8 cellular contexts compared by ENCODE assay signal in the genomic region with DNA sequence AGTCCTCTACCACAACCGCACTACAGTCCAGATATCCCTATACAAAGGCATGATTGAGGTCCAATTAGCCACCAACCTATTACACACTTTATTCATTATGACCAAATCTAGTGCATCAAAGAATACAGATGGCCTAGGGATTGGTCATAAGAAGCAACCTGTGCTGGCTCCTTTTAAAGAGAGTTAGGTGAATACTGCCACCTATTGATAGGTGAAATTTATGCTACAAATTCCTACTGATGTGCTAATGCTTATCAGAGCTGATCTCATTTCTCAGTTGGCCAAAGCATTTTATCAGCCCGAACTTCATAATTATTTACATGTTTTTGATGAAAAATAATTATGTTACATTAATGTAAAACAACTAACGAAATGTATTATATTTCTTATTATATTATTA.
DNase-seq lines count a peak whose midpoint lies in the region; ATAC-seq, FAIRE-seq and TF ChIP-seq lines count a peak whose summit lies in the region.

No MANE protein-coding gene starts in this region.

- peak; percentile 76 for ATAC-seq in HG02973 (IDR thresholded peaks at IDR 0.05; ENCODE audit: unreplicated experiment)
- ATAC-seq in HepG2: peak; percentile 86
- ATAC-seq in HG02642 (IDR thresholded peaks at IDR 0.05; ENCODE audit: poor library complexity, unreplicated experiment): no peak
- no peak for ATAC-seq in GM21381 (IDR thresholded peaks at IDR 0.05; ENCODE audit: unreplicated experiment)
- ATAC-seq in HG03097 (IDR thresholded peaks at IDR 0.05; ENCODE audit: low FRiP score, unreplicated experiment): no peak

- H3K4me3 ChIP-seq in GM06990 (replicated peaks; ENCODE audit: low read depth, low read length) (no peak overlapping the region), HepG2 (replicated peaks in 1 of 3; ENCODE audit: insufficient read depth in 1 of 3, low read depth in 2 of 3, low read length in 3 of 3) (no peak overlapping the region)

- no TSS peak for BruUV-seq in HepG2 (replicated peaks; lab: Mats Ljungman, UMichigan)

- POLR2A ChIA-PET in HepG2 (lab: Yijun Ruan, JAX): no interaction called here

- no peaks in the 10 kb centered on the region for H3K4me1 ChIP-seq in HepG2 (ENCODE audit: insufficient read depth, low read length)

- H3K27ac ChIP-seq in HepG2 (ENCODE audit: extremely low read length, insufficient read depth, low read length): no peak overlapping the region

- peaks cover 0 to 2% (median 0%) of the 10 kb centered on the region in 5 experiments for H3K9me3 Mint-ChIP-seq in brain

- H3K9me3 ChIP-seq in HepG2 (ENCODE audit: low read length): no peaks in the 10 kb centered on the region

- H3K4me2 ChIP-seq in HepG2 (ENCODE audit: low read depth, low read length): no peak overlapping the region

- intact Hi-C loops in HepG2 (cut with micrococcal nuclease; ENCODE audit: unreplicated experiment): loop anchor here (1.0 kb wide), 2 partner anchors 193 to 793 kb away; no protein-coding TSS in a partner anchor

- no peak for TF ChIP-seq POLR2A in HepG2 (IDR thresholded peaks at IDR 0.05; ENCODE audit: insufficient read depth in 1 of 2, low read depth in 2 of 2, low read length in 2 of 2)

- CTCF ChIA-PET in HepG2 (lab: Yijun Ruan, JAX; ENCODE audit: low intra/inter-chr PET ratio, low total read pairs): interaction anchor here (0.7 to 1.6 kb wide), 3 partner anchors 322 to 794 kb away, joined by 3 read pairs; no protein-coding TSS in a partner anchor

- peak; percentile 66 for FAIRE-seq in HepG2 (lab: Jason Lieb, UNC)

- H2AFZ ChIP-seq in HepG2 (ENCODE audit: low read length): no peak overlapping the region

- 14% methylated on average over 3 of the region's 3 CpGs for WGBS in HepG2 (ENCODE audit: low lambda C conversion rate)

- H4K20me1 ChIP-seq in HepG2 (ENCODE audit: insufficient read depth, low read length): no peaks in the 10 kb centered on the region

- H3K4me1 Mint-ChIP-seq in brain: peaks cover 24% of the 10 kb centered on the region

- H3K27me3 ChIP-seq in GM06990 (replicated peaks; ENCODE audit: control insufficient read depth, insufficient read depth, low read length) (no peaks in the 10 kb centered on the region), HepG2 (ENCODE audit: control insufficient read depth in 1 of 2, insufficient read depth in 2 of 2, low read length in 2 of 2) (peaks cover 0 to 5% of the 10 kb centered on the region in 2 experiments; a peak in 2 of 5 replicates)

- H3K27me3 Mint-ChIP-seq in brain: peaks cover 3% of the 10 kb centered on the region

- no peak overlapping the region for H3K4me3 Mint-ChIP-seq in brain

- no peak for TF ChIP-seq EP300 in HepG2 (IDR thresholded peaks at IDR 0.05; ENCODE audit: low read depth in 2 of 2, low read length in 2 of 2)
- no peak for TF ChIP-seq EP300 in HepG2 (CRISPR knock-in tag; IDR thresholded peaks at IDR 0.05; ENCODE audit: borderline replicate concordance)

- H3K27ac Mint-ChIP-seq in brain: peak overlapping the region in 1 of 5 experiments; percentile 45

- TF ChIP-seq CTCF in GM06990 (IDR thresholded peaks at IDR 0.05; ENCODE audit: insufficient read depth, low read length, poor library complexity, severe bottlenecking) (peak; percentile 46), brain (conservative IDR thresholded peaks at IDR 0.05) (peak; percentile 65 to 72), HepG2 (CRISPR knock-in tag; IDR thresholded peaks at IDR 0.05) (peak; percentile 75)

- H3K79me2 ChIP-seq in HepG2 (ENCODE audit: insufficient read depth, low read length): no peaks in the 10 kb centered on the region

- no peaks in the 10 kb centered on the region for H3K36me3 Mint-ChIP-seq in brain

- no peak overlapping the region for H3K9ac ChIP-seq in HepG2 (ENCODE audit: insufficient read depth, low read depth, low read length)

- in situ Hi-C loops in HepG2 (cut with HindIII; ENCODE audit: extremely low pct_ligation_motif_present, low pct_unique_long_range_greater_than_20kb): no loop called here

- 0 out of 2 replicates have a peak, but pooled peaks have one; percentile 30 for TF ChIP-seq RAD21 in HepG2 (CRISPR knock-in tag; IDR thresholded peaks at IDR 0.05)

- DNase-seq in GM06990 (ENCODE audit: extremely low read depth, insufficient read length) (no peak), NCI-H510A (lab: John Stamatoyannopoulos, UW) (peak; percentile 48), HepG2 (ENCODE audit: low spot score) (peak; percentile 58)

- H3K36me3 ChIP-seq in GM06990 (ENCODE audit: control insufficient read depth, insufficient read depth, low read length) (no peaks in the 10 kb centered on the region), HepG2 (replicated peaks in 1 of 2; ENCODE audit: control insufficient read depth in 1 of 2, insufficient read depth in 2 of 2, low read length in 2 of 2) (no peaks in the 10 kb centered on the region)

TF ChIP-seq in HepG2, 621 proteins besides CTCF, POLR2A, EP300 and RAD21:
- TF ChIP-seq FOXA3 (CRISPR knock-in tag; IDR thresholded peaks at IDR 0.05): no peak
- peak; percentile 54 for TF ChIP-seq SMC3 (IDR thresholded peaks at IDR 0.05; ENCODE audit: low read length)
- TF ChIP-seq STAG1 (CRISPR knock-in tag; IDR thresholded peaks at IDR 0.05): peak; percentile 77

Comparison
In these comparisons a context has a peak if more than half of its experiments do, and no peak if none do; other contexts are left out.
1. ATAC-seq: peak in HG02973 (single experiment) and HepG2 (single experiment); none in HG02642 (single experiment), GM21381 (single experiment) and HG03097 (single experiment).
2. Peak in every context shown above with its lines, with median percentiles within 50 percentile points of each other: CTCF ChIP-seq.